2 cellular contexts compared by ENCODE assay signal in the genomic region with DNA sequence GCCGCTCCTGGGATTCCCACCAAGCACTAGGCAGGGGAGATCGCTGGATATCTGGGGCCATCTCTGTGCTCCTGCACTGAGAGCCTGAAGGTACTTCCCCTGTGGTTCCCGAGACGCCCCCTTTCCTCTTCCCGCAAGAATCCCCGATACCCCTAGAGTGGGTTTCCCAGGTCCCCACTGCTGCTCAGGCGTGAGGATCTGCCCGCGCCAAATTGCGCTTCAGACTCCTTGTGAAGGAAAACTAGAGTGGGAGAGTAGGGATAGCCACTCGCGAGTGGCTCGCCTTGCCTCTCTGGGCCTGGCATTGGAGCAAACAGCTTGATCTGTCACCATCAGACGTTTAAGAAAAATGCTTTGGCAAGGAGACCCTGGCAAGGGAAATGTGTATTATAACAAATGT.
TF ChIP-seq lines count a peak whose summit lies in the region.

No MANE protein-coding gene starts in this region.

TF ChIP-seq in liver, 16 proteins besides CTCF, POLR2A, EP300 and RAD21:
- TF ChIP-seq ZBTB33 (IDR thresholded peaks at IDR 0.05) (no peak), GABPA (IDR thresholded peaks at IDR 0.05 in 1 of 2, conservative IDR thresholded peaks at IDR 0.05 in 1 of 2) (no peak), JUND (IDR thresholded peaks at IDR 0.05) (no peak), YY1 (IDR thresholded peaks at IDR 0.05) (no peak), TAF1 (conservative IDR thresholded peaks at IDR 0.05) (no peak), NR2F2 (IDR thresholded peaks at IDR 0.05) (no peak), FOXA1 (IDR thresholded peaks at IDR 0.05) (no peak), MAX (IDR thresholded peaks at IDR 0.05) (no peak)

TF ChIP-seq in HepG2, 621 proteins besides CTCF, POLR2A, EP300 and RAD21:
- TF ChIP-seq TSC22D2 (CRISPR knock-in tag; IDR thresholded peaks at IDR 0.05; ENCODE audit: borderline replicate concordance) (no peak), ZNF598 (CRISPR knock-in tag; IDR thresholded peaks at IDR 0.05; ENCODE audit: borderline replicate concordance) (no peak), SAFB2 (CRISPR knock-in tag; IDR thresholded peaks at IDR 0.05; ENCODE audit: borderline replicate concordance, low read depth) (no peak), ZNF780A (CRISPR knock-in tag; IDR thresholded peaks at IDR 0.05) (no peak), KMT2A (CRISPR knock-in tag; IDR thresholded peaks at IDR 0.05) (no peak), MIER3 (CRISPR knock-in tag; IDR thresholded peaks at IDR 0.05; ENCODE audit: borderline replicate concordance) (no peak), ZNF274 (CRISPR knock-in tag; IDR thresholded peaks at IDR 0.05) (no peak), CREB1 (IDR thresholded peaks at IDR 0.05) (no peak), CREB1 (CRISPR knock-in tag; IDR thresholded peaks at IDR 0.05) (no peak), NR3C1 (CRISPR knock-in tag; IDR thresholded peaks at IDR 0.05) (no peak), SATB2 (CRISPR knock-in tag; IDR thresholded peaks at IDR 0.05) (no peak), ZBTB21 (CRISPR knock-in tag; IDR thresholded peaks at IDR 0.05) (no peak), ZNF441 (CRISPR knock-in tag; IDR thresholded peaks at IDR 0.05; ENCODE audit: borderline replicate concordance) (no peak), ZNF879 (CRISPR knock-in tag; IDR thresholded peaks at IDR 0.05) (no peak), AFF4 (CRISPR knock-in tag; IDR thresholded peaks at IDR 0.05) (no peak), ZNF589 (CRISPR knock-in tag; conservative IDR thresholded peaks at IDR 0.05) (no peak)
- TF ChIP-seq, protein P1, sequence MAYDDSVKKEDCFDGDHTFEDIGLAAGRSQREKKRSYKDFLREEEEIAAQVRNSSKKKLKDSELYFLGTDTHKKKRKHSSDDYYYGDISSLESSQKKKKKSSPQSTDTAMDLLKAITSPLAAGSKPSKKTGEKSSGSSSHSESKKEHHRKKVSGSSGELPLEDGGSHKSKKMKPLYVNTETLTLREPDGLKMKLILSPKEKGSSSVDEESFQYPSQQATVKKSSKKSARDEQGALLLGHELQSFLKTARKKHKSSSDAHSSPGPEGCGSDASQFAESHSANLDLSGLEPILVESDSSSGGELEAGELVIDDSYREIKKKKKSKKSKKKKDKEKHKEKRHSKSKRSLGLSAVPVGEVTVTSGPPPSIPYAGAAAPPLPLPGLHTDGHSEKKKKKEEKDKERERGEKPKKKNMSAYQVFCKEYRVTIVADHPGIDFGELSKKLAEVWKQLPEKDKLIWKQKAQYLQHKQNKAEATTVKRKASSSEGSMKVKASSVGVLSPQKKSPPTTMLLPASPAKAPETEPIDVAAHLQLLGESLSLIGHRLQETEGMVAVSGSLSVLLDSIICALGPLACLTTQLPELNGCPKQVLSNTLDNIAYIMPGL (CRISPR knock-in tag; IDR thresholded peaks at IDR 0.05; ENCODE audit: borderline replicate concordance in 1 of 2, low read depth in 1 of 2): no peak
- TF ChIP-seq, protein P2, sequence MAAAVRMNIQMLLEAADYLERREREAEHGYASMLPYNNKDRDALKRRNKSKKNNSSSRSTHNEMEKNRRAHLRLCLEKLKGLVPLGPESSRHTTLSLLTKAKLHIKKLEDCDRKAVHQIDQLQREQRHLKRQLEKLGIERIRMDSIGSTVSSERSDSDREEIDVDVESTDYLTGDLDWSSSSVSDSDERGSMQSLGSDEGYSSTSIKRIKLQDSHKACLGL (CRISPR knock-in tag; IDR thresholded peaks at IDR 0.05): no peak
- TF ChIP-seq, protein P3, sequence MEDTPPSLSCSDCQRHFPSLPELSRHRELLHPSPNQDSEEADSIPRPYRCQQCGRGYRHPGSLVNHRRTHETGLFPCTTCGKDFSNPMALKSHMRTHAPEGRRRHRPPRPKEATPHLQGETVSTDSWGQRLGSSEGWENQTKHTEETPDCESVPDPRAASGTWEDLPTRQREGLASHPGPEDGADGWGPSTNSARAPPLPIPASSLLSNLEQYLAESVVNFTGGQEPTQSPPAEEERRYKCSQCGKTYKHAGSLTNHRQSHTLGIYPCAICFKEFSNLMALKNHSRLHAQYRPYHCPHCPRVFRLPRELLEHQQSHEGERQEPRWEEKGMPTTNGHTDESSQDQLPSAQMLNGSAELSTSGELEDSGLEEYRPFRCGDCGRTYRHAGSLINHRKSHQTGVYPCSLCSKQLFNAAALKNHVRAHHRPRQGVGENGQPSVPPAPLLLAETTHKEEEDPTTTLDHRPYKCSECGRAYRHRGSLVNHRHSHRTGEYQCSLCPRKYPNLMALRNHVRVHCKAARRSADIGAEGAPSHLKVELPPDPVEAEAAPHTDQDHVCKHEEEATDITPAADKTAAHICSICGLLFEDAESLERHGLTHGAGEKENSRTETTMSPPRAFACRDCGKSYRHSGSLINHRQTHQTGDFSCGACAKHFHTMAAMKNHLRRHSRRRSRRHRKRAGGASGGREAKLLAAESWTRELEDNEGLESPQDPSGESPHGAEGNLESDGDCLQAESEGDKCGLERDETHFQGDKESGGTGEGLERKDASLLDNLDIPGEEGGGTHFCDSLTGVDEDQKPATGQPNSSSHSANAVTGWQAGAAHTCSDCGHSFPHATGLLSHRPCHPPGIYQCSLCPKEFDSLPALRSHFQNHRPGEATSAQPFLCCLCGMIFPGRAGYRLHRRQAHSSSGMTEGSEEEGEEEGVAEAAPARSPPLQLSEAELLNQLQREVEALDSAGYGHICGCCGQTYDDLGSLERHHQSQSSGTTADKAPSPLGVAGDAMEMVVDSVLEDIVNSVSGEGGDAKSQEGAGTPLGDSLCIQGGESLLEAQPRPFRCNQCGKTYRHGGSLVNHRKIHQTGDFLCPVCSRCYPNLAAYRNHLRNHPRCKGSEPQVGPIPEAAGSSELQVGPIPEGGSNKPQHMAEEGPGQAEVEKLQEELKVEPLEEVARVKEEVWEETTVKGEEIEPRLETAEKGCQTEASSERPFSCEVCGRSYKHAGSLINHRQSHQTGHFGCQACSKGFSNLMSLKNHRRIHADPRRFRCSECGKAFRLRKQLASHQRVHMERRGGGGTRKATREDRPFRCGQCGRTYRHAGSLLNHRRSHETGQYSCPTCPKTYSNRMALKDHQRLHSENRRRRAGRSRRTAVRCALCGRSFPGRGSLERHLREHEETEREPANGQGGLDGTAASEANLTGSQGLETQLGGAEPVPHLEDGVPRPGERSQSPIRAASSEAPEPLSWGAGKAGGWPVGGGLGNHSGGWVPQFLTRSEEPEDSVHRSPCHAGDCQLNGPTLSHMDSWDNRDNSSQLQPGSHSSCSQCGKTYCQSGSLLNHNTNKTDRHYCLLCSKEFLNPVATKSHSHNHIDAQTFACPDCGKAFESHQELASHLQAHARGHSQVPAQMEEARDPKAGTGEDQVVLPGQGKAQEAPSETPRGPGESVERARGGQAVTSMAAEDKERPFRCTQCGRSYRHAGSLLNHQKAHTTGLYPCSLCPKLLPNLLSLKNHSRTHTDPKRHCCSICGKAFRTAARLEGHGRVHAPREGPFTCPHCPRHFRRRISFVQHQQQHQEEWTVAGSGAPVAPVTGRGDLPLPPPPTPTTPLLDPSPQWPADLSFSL (CRISPR knock-in tag; IDR thresholded peaks at IDR 0.05): no peak
